In genomic region chr10:60646966-60647796, GRCh38 we compare ENCODE assay signal across 1 cellular context.
TF ChIP-seq lines count a peak whose summit lies in the region.

No MANE protein-coding gene starts in this region.

TF ChIP-seq in H1, 55 proteins besides CTCF, POLR2A, EP300 and RAD21 (continued from another document):
- TF ChIP-seq ATF2 (IDR thresholded peaks at IDR 0.05; ENCODE audit: low read length) (no peak), ZNF274 (IDR thresholded peaks at IDR 0.05; ENCODE audit: borderline replicate concordance, extremely low read depth, low read length) (no peak), RBBP5 (IDR thresholded peaks at IDR 0.05; ENCODE audit: borderline replicate concordance, low read depth, low read length) (no peak), SUZ12 (IDR thresholded peaks at IDR 0.05; ENCODE audit: low read length) (no peak), CBX5 (IDR thresholded peaks at IDR 0.05; ENCODE audit: low read depth, low read length) (no peak), CEBPB (IDR thresholded peaks at IDR 0.05; ENCODE audit: low read depth, low read length) (no peak), GABPA (IDR thresholded peaks at IDR 0.05; ENCODE audit: borderline replicate concordance, insufficient read depth, low read length) (no peak)
